In the genomic region with DNA sequence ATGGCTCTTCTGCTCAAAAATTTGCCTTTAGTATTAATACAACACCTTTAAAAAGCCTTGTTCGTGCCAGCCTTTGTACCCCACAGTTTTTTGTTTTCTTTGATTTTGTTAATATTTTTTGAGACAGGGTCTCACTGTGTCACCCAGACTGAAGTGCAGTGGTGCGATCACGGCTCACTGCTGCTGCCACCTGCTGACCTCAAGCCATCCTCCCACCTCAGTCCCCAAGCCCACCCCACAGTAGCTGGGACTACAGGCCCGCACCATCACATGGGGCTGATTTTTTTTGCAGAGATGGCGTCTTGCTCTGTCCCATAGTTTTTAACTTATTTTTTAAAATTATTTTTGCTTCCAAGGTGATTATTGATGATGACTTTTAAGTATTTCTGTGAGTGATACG, we compare ENCODE assay signal across 11 cellular contexts.
DNase-seq lines count a peak whose midpoint lies in the region; TF ChIP-seq lines count a peak whose summit lies in the region.
"Had no signal": no experiment of that assay in that cellular context is flagged by ENCODE, and none has a peak within 500 bp of the region (broad histone marks: within the 10 kb centered on the region; RNA-seq: fewer than 3 reads in every experiment).

No MANE protein-coding gene starts in this region.

- intact Hi-C loops in colonic mucosa (cut with DNase I) = no loop called here

- H4K20me1 ChIP-seq in Karpas-422 (ENCODE audit: insufficient read depth, low read depth, low read length) (no peaks in the 10 kb centered on the region), neural progenitor cell (ENCODE audit: low read depth) (no peaks in the 10 kb centered on the region)

- no peak overlapping the region for H3K27ac Mint-ChIP-seq in neural progenitor cell
- H3K27ac Mint-ChIP-seq: activated naive CD4-positive, alpha-beta T cell treated with anti-CD3 and anti-CD28 coated beads, Interleukin-2, amount 50 U/mL, for 24 hours had no signal

- DNase-seq in Karpas-422 = peak; percentile 58
- no peak for DNase-seq in colonic mucosa
- DNase-seq in neural progenitor cell (ENCODE audit: low spot score) = peak; percentile 64
- DNase-seq in NCI-H1436 treated with DMSO at 0.1 percent for 48 hours (lab: John Stamatoyannopoulos, UW) = no peak
- no peak for DNase-seq in HuH-7.5 (ENCODE audit: low spot score)
- DNase-seq in CD1c-positive myeloid dendritic cell (ENCODE audit: extremely low spot score) = no peak
- no peak for DNase-seq in NCI-H2081 (lab: John Stamatoyannopoulos, UW)
- DNase-seq: NCI-H446 treated with DMSO at 0.1 percent for 48 hours had no signal

- H3K36me3 ChIP-seq in Karpas-422 (ENCODE audit: insufficient read depth, low read length) (no peaks in the 10 kb centered on the region), colonic mucosa (no peaks in the 10 kb centered on the region), neural progenitor cell (no peaks in the 10 kb centered on the region)

- no peaks in the 10 kb centered on the region for H3K27me3 Mint-ChIP-seq in neural progenitor cell (ENCODE audit: insufficient read depth, low read depth)
- H3K27me3 Mint-ChIP-seq: activated naive CD4-positive, alpha-beta T cell treated with anti-CD3 and anti-CD28 coated beads, Interleukin-2, amount 50 U/mL, for 24 hours had no signal

- H3K4me2 ChIP-seq in Karpas-422 (ENCODE audit: low read depth, low read length, poor library complexity, severe bottlenecking) (no peak overlapping the region), neural progenitor cell (no peak overlapping the region)

- H3K36me3 Mint-ChIP-seq in neural progenitor cell = no peaks in the 10 kb centered on the region
- H3K36me3 Mint-ChIP-seq: activated naive CD4-positive, alpha-beta T cell treated with anti-CD3 and anti-CD28 coated beads, Interleukin-2, amount 50 U/mL, for 24 hours had no signal

- H2AFZ ChIP-seq in Karpas-422 (ENCODE audit: low read length) = no peak overlapping the region
- no peak overlapping the region for H2AFZ ChIP-seq in neural progenitor cell (replicated peaks)

- no peaks in the 10 kb centered on the region for H3K9me3 Mint-ChIP-seq in neural progenitor cell
- H3K9me3 Mint-ChIP-seq: activated naive CD4-positive, alpha-beta T cell treated with anti-CD3 and anti-CD28 coated beads, Interleukin-2, amount 50 U/mL, for 24 hours had no signal

- no peaks in the 10 kb centered on the region for H3K9me2 ChIP-seq in Karpas-422 (replicated peaks; ENCODE audit: insufficient read depth, low read length)

- no peaks in the 10 kb centered on the region for H3K9me3 ChIP-seq in Karpas-422 (ENCODE audit: low read length)
- H3K9me3 ChIP-seq in colonic mucosa = no peaks in the 10 kb centered on the region
- H3K9me3 ChIP-seq in neural progenitor cell (ENCODE audit: low read depth) = no peaks in the 10 kb centered on the region

- H3K4me1 Mint-ChIP-seq in neural progenitor cell = peaks cover 5% of the 10 kb centered on the region
- H3K4me1 Mint-ChIP-seq: activated naive CD4-positive, alpha-beta T cell treated with anti-CD3 and anti-CD28 coated beads, Interleukin-2, amount 50 U/mL, for 24 hours had no signal

- TF ChIP-seq CTCF in GM12873 (IDR thresholded peaks at IDR 0.05; ENCODE audit: insufficient read depth, low read depth, low read length, missing control alignments) (peak; percentile 63), colonic mucosa (IDR thresholded peaks at IDR 0.05) (peak; percentile 33), neural progenitor cell (IDR thresholded peaks at IDR 0.05) (peak; percentile 83)

- H3K27ac ChIP-seq in Karpas-422 (ENCODE audit: low read length) (no peak overlapping the region), colonic mucosa (no peak overlapping the region), neural progenitor cell (no peak overlapping the region)
- H3K27ac ChIP-seq: skin epidermis had no signal

- no peak overlapping the region for H3K4me3 ChIP-seq in Karpas-422 (ENCODE audit: low read length)
- H3K4me3 ChIP-seq in colonic mucosa = no peak overlapping the region
- no peak overlapping the region for H3K4me3 ChIP-seq in neural progenitor cell
- H3K4me3 ChIP-seq: skin epidermis had no signal

- no peaks in the 10 kb centered on the region for H3F3A ChIP-seq in neural progenitor cell (ENCODE audit: low read depth)

- no peaks in the 10 kb centered on the region for H3K27me3 ChIP-seq in Karpas-422 (ENCODE audit: low read length)
- H3K27me3 ChIP-seq in colonic mucosa = no peaks in the 10 kb centered on the region
- H3K27me3 ChIP-seq in neural progenitor cell = no peaks in the 10 kb centered on the region

- H3K9ac ChIP-seq in Karpas-422 (ENCODE audit: low read length) (no peak overlapping the region), colonic mucosa (ENCODE audit: low read depth in 2 of 2, low read length in 2 of 2) (no peak overlapping the region), neural progenitor cell (no peak overlapping the region)

- H3K79me2 ChIP-seq in Karpas-422 (ENCODE audit: low read length) (no peaks in the 10 kb centered on the region), neural progenitor cell (ENCODE audit: low read depth) (no peaks in the 10 kb centered on the region)

- H3K4me1 ChIP-seq in Karpas-422 (ENCODE audit: low read length) = no peaks in the 10 kb centered on the region
- H3K4me1 ChIP-seq in colonic mucosa = no peaks in the 10 kb centered on the region
- H3K4me1 ChIP-seq in neural progenitor cell = no peaks in the 10 kb centered on the region

- H3K4me3 Mint-ChIP-seq in neural progenitor cell = no peak overlapping the region
- H3K4me3 Mint-ChIP-seq: activated naive CD4-positive, alpha-beta T cell treated with anti-CD3 and anti-CD28 coated beads, Interleukin-2, amount 50 U/mL, for 24 hours had no signal

Comparison
In these comparisons a context has a peak if more than half of its experiments do, and no peak if none do; other contexts are left out.
1. CTCF ChIP-seq: peak in every context shown above with its lines; median percentile 83 in neural progenitor cell; 63 in GM12873; 33 in colonic mucosa.
2. DNase-seq: peak in Karpas-422 (single experiment) and neural progenitor cell (single experiment); none in colonic mucosa (single experiment), NCI-H1436 treated with DMSO at 0.1 percent for 48 hours (single experiment), HuH-7.5 (single experiment), CD1c-positive myeloid dendritic cell (single experiment) and NCI-H2081 (0 of 2).